30 cellular contexts compared by ENCODE assay signal in the genomic region with DNA sequence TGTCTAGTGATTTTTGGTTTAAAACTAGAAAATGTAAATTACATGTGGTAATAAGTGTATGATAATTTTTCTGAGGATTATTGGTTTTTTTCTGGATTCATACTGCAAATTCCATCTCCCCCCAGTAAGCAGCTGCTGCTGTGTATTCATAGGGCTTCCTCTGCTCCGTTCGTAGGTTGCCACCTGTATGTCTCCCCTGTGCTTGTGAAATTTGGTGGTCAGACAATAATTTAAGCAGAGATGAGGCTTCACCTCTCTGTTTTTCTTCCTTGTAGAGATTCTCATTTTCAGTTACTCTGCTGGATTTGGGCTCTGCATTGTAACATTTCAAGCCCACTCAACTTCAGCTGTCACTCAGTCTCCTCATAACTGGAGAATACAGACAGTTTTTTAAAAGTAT.
"Had no signal": no experiment of that assay in that cellular context is flagged by ENCODE, and none has a peak within 500 bp of the region (broad histone marks: within the 10 kb centered on the region; RNA-seq: fewer than 3 reads in every experiment).

No MANE protein-coding gene starts in this region.

- H3K4me3 ChIP-seq: adrenal gland, ascending aorta, body of pancreas, breast epithelium, cardiac muscle cell had no signal

- H3K27me3 ChIP-seq: adrenal gland, ascending aorta, body of pancreas, brain microvascular endothelial cell, breast epithelium, cardiac muscle cell had no signal

- ATAC-seq: activated naive CD4-positive, alpha-beta T cell treated with anti-CD3 and anti-CD28 coated beads, Interleukin-2, amount 50 U/mL, for 72 hours; activated naive CD8-positive, alpha-beta T cell treated with anti-CD3 and anti-CD28 coated beads, Interleukin-2, amount 50 U/mL, for 24 hours; activated T-cell treated with anti-CD3 and anti-CD28 coated beads, Interleukin-2, amount 50 U/mL, for 4 hours; activated T-cell treated with anti-CD3 and anti-CD28 coated beads, Interleukin-2, amount 50 U/mL, for 72 hours; activated T-helper 17 cell treated with anti-CD3 and anti-CD28 coated beads, Interleukin-2, amount 50 U/mL, for 72 hours; body of pancreas had no signal

- H3K27ac ChIP-seq: adrenal gland, ascending aorta, body of pancreas, brain microvascular endothelial cell, breast epithelium, cardiac muscle cell had no signal

- H3K4me1 ChIP-seq: adrenal gland, ascending aorta, body of pancreas, breast epithelium had no signal

- H3K9me3 ChIP-seq: adrenal gland, ascending aorta, body of pancreas, breast epithelium had no signal

- DNase-seq: activated effector memory CD4-positive, alpha-beta T cell treated with anti-CD3 and anti-CD28 coated beads, Interleukin-2, amount 50 U/mL, for 16 hours; activated effector memory CD4-positive, alpha-beta T cell treated with Interleukin-2 at 50 U/mL for 16 hours; activated gamma-delta T cell; activated gamma-delta T cell treated with Interleukin-2 at 50 U/mL for 16 hours; activated naive CD4-positive, alpha-beta T cell; activated naive CD4-positive, alpha-beta T cell treated with anti-CD3 and anti-CD28 coated beads for 36 hours; activated naive CD4-positive, alpha-beta T cell treated with anti-CD3 and anti-CD28 coated beads, Interleukin-2, amount 10 ng/mL, durations not matched to agents 7 days and 5 days; activated naive CD4-positive, alpha-beta T cell treated with anti-CD3 and anti-CD28 coated beads, Interleukin-2, amount 50 U/mL, for 16 hours; activated naive CD4-positive, alpha-beta T cell treated with Interleukin-2 at 50 U/mL for 16 hours; activated naive CD8-positive, alpha-beta T cell treated with anti-CD3 and anti-CD28 coated beads for 36 hours; activated naive CD8-positive, alpha-beta T cell treated with anti-CD3 and anti-CD28 coated beads, Interleukin-2, amount 10 ng/mL, durations not matched to agents 7 days and 5 days; activated naive CD8-positive, alpha-beta T cell treated with anti-CD3 and anti-CD28 coated beads, Interleukin-2, amount 50 U/mL, for 24 hours; activated T-cell treated with anti-CD3 and anti-CD28 coated beads, Interleukin-2, amount 50 U/mL, for 4 hours; activated T-cell treated with anti-CD3 and anti-CD28 coated beads, Interleukin-2, amount 50 U/mL, for 48 hours; activated T-cell treated with anti-CD3 and anti-CD28 coated beads, Interleukin-2, amount 50 U/mL, for 72 hours; adrenal gland; amniotic stem cell; amygdala; anterior cingulate cortex; aorta; body of pancreas; brain microvascular endothelial cell; caudate nucleus; central memory CD4-positive, alpha-beta T cell; cerebellar nuclear complex had no signal

- H3K36me3 ChIP-seq: adrenal gland, ascending aorta, brain microvascular endothelial cell, breast epithelium, cardiac muscle cell had no signal
